ENCODE assay signal across 8 cellular contexts in the genomic region with DNA sequence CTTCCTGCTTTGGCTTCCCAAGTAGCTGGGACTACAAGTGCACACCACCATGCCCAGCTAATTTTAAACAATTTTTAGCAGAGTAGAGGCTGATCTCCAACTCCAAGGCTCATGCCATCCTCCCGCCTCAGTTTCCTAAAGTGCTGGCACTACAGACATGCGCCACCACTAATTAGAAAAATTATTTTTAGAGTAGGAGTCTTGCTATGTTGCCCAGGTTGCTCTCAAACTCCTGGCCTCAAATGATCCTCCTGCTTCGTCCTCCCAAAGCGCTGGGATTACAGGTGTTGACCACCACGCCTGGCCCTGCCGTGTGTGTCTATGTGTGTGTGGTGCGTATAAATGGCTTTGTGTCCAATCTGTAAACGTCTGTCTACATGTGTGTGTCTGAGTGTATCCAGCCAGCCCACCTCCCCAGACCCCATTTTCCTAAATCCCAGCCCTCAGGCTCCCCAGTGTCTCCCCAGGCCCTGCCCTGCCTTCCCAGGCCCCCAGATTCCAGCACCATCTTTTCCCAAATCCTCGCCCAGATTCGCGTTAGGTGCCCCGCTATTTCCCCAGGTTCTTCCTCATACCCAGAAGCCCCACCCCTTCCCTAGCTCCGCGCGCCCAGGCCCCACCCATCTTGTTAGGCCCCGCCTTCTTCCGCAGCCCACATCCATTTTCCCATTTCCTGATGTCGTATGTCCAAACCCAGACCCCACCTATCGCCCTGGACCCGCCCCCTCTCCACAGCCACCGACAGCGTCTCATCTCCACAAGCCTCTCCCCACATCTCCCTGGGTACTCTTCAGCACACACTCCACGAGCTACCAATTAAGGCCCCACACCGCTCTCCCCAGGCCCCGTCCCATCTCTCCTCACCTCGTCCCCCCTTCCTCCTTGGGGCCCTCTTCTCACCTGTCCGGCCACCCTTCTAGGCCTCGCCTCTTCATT. TPM values are rescaled to one million over a fixed set of nuclear protein-coding genes. Genes with fewer than 3 reads are reported as not detected.
DNase-seq lines count a peak whose midpoint lies in the region; ATAC-seq and TF ChIP-seq lines count a peak whose summit lies in the region.

No MANE protein-coding gene starts in this region.

- no peak overlapping the region for H3K27ac Mint-ChIP-seq in stimulated activated naive B cell treated with anti-CD40 and anti-IgM and Interleukin-4, amounts not matched to agents 10 μg/mL and 1 μg/mL and 100 μg/mL, for 72 hours

- no peak overlapping the region for H3K4me3 ChIP-seq in Panc1 (ENCODE audit: low read depth in 2 of 2, low read length in 2 of 2)

- DNase-seq in NCI-H345 (lab: John Stamatoyannopoulos, UW) = peak; percentile 34
- no peak for DNase-seq in NCI-H345 treated with DMSO at 0.1 percent for 48 hours (lab: John Stamatoyannopoulos, UW; ENCODE audit: unreplicated experiment)
- DNase-seq in Panc1 (ENCODE audit: low read depth, low spot score) = no peak
- peak; percentile 65 to 76 for DNase-seq in erythroblast (lab: John Stamatoyannopoulos, UW)
- DNase-seq in stimulated activated naive B cell treated with anti-CD40 and anti-IgM and Interleukin-4, amounts not matched to agents 10 μg/mL and 1 μg/mL and 100 μg/mL, for 72 hours = no peak
- no peak for DNase-seq in activated effector memory CD4-positive, alpha-beta T cell treated with Interleukin-2 at 50 U/mL for 16 hours
- no peak for DNase-seq in medulla oblongata (ENCODE audit: extremely low spot score)
- no peak for DNase-seq in GDM1 (lab: John Stamatoyannopoulos, UW)

- peak; percentile 36 for ATAC-seq in Panc1
- peak; percentile 18 to 35 for ATAC-seq in stimulated activated naive B cell treated with anti-CD40 and anti-IgM and Interleukin-4, amounts not matched to agents 10 μg/mL and 1 μg/mL and 100 μg/mL, for 72 hours (replicated peaks)

- no peak for TF ChIP-seq POLR2A in erythroblast (IDR thresholded peaks at IDR 0.05; ENCODE audit: low read length)

- H3K27ac ChIP-seq in Panc1 (ENCODE audit: low read length) = no peak overlapping the region

- intact Hi-C loops in Panc1 (cut with micrococcal nuclease; ENCODE audit: unreplicated experiment) = no loop called here

- no TSS peak for BruUV-seq in Panc1 (replicated peaks; lab: Mats Ljungman, UMichigan)

- H3K36me3 Mint-ChIP-seq in stimulated activated naive B cell treated with anti-CD40 and anti-IgM and Interleukin-4, amounts not matched to agents 10 μg/mL and 1 μg/mL and 100 μg/mL, for 72 hours = peaks cover 6 to 8% of the 10 kb centered on the region in 2 donors

- no peak for TF ChIP-seq CTCF in Panc1 (IDR thresholded peaks at IDR 0.05)

- no peaks in the 10 kb centered on the region for H3K36me3 ChIP-seq in Panc1 (ENCODE audit: control insufficient read depth, insufficient read depth, low read length)

- no peaks in the 10 kb centered on the region for H3K9me3 ChIP-seq in Panc1 (ENCODE audit: control insufficient read depth, insufficient read depth, low read depth, low read length)

- H3K4me1 Mint-ChIP-seq in stimulated activated naive B cell treated with anti-CD40 and anti-IgM and Interleukin-4, amounts not matched to agents 10 μg/mL and 1 μg/mL and 100 μg/mL, for 72 hours = peaks cover 21 to 32% of the 10 kb centered on the region in 2 donors

- POLR2A ChIA-PET in Panc1 (lab: Charles Lee) = no interaction called here

- CTCF ChIA-PET in Panc1 (lab: Charles Lee) = interaction anchor here (0.6 kb wide), 2 partner anchors 27 to 864 kb away, joined by 4 to 5 read pairs; a partner anchor contains a TSS

- peaks cover 79 to 87% of the 10 kb centered on the region in 2 donors for H3K27me3 Mint-ChIP-seq in stimulated activated naive B cell treated with anti-CD40 and anti-IgM and Interleukin-4, amounts not matched to agents 10 μg/mL and 1 μg/mL and 100 μg/mL, for 72 hours

- H3K9me3 Mint-ChIP-seq in stimulated activated naive B cell treated with anti-CD40 and anti-IgM and Interleukin-4, amounts not matched to agents 10 μg/mL and 1 μg/mL and 100 μg/mL, for 72 hours = peaks cover 6 to 7% of the 10 kb centered on the region in 2 donors

- in situ Hi-C loops in Panc1 (cut with HindIII; ENCODE audit: low pct_unique_long_range_greater_than_20kb, low sequenced_read_pairs) = no loop called here

- peaks cover 4% of the 10 kb centered on the region; the same call in 1 of the 2 replicates for H3K27me3 ChIP-seq in Panc1 (ENCODE audit: control insufficient read depth, insufficient read depth, low read length)

- peak overlapping the region; percentile 18 to 28 for H3K4me3 Mint-ChIP-seq in stimulated activated naive B cell treated with anti-CD40 and anti-IgM and Interleukin-4, amounts not matched to agents 10 μg/mL and 1 μg/mL and 100 μg/mL, for 72 hours

- H3K4me1 ChIP-seq in Panc1 (ENCODE audit: control insufficient read depth, insufficient read depth, low read length) = no peaks in the 10 kb centered on the region

RNA-seq across cellular contexts. Expression of a gene that starts 24.9 kb away (rescaled TPM):
- total RNA-seq in Panc1 (2021; ENCODE audit: unreplicated experiment) = 0.10 TPM
- polyA plus RNA-seq in Panc1 (2012; ENCODE audit: insufficient read length) = 1.2 TPM

RNA-seq across cellular contexts. Expression of a gene that starts 27.5 kb away (rescaled TPM):
- 11.3 TPM for total RNA-seq in Panc1 (2021; ENCODE audit: unreplicated experiment)
- 20.1 TPM for polyA plus RNA-seq in Panc1 (2012; ENCODE audit: insufficient read length)

RNA-seq across cellular contexts. Expression of a gene that starts 37.2 kb away (rescaled TPM):
- 26.5 TPM for total RNA-seq in Panc1 (2021; ENCODE audit: unreplicated experiment)
- polyA plus RNA-seq in Panc1 (2012; ENCODE audit: insufficient read length) = 21.9 TPM

Comparison
In these comparisons a context has a peak if more than half of its experiments do, and no peak if none do; other contexts are left out.
1. DNase-seq: peak in NCI-H345 (single experiment) and erythroblast (2 of 2); none in NCI-H345 treated with DMSO at 0.1 percent for 48 hours (single experiment), Panc1 (single experiment), stimulated activated naive B cell treated with anti-CD40 and anti-IgM and Interleukin-4, amounts not matched to agents 10 μg/mL and 1 μg/mL and 100 μg/mL, for 72 hours (single experiment), activated effector memory CD4-positive, alpha-beta T cell treated with Interleukin-2 at 50 U/mL for 16 hours (single experiment), medulla oblongata (single experiment) and GDM1 (single experiment).